In the genomic region with DNA sequence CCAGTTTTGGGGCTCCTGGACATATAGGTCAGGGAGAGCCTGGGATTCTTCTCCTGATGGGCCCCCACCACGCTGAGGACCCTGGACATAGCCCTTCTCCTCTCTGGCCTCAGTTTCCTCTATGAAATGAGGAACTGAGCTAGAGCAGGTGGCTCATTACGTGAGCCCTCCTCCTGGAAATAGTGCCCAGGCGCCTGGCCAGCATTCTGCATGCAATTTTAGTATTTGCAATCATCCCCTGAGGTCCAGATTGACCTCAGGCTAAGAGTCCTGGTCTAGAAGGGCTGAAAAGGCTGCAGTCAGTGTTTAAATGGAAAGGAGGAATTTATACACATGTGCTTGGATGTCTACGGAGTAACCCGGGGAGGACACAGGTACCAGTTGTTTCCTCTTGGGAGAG, we compare ENCODE assay signal across 24 cellular contexts. TPM values are rescaled to one million over a fixed set of nuclear protein-coding genes. Genes with fewer than 3 reads are reported as not detected.
"Had no signal": no experiment of that assay in that cellular context is flagged by ENCODE, and none has a peak within 500 bp of the region (broad histone marks: within the 10 kb centered on the region; RNA-seq: fewer than 3 reads in every experiment).

No MANE protein-coding gene starts in this region.

- H3K9ac ChIP-seq: parathyroid adenoma had no signal

- H3K4me1 ChIP-seq: body of pancreas, colonic mucosa, left lung, parathyroid adenoma, tibial nerve had no signal

- ATAC-seq: body of pancreas; left lung; naive thymus-derived CD8-positive, alpha-beta T cell; right cardiac atrium had no signal

- H3K9me3 ChIP-seq: body of pancreas, colonic mucosa, left lung, tibial nerve had no signal

- H3K79me2 ChIP-seq: parathyroid adenoma had no signal

- H3K27ac ChIP-seq: body of pancreas, colonic mucosa, left lung, parathyroid adenoma, tibial nerve had no signal

- H3K36me3 ChIP-seq: colonic mucosa, left lung, tibial nerve had no signal

- DNase-seq: activated CD4-positive, alpha-beta T cell treated with anti-CD3 and anti-CD28 coated beads for 1 hour; activated gamma-delta T cell treated with Interleukin-2 at 50 U/mL for 16 hours; activated T-cell treated with anti-CD3 and anti-CD28 coated beads, Interleukin-2, amount 50 U/mL, for 1 hour; body of pancreas; colonic mucosa; foreskin fibroblast; left lung; naive thymus-derived CD8-positive, alpha-beta T cell; right cardiac atrium; stimulated activated CD4-positive, alpha-beta T cell treated with anti-CD3 and anti-CD28 coated beads, Interleukin-4, amount 100 ng/mL, for 24 hours; stimulated activated naive CD4-positive, alpha-beta T cell treated with Interleukin-2 at 50 U/mL for 16 hours; T-helper 1 cell; T-helper 9 cell had no signal

- H3K4me3 ChIP-seq: body of pancreas, colonic mucosa, left lung, lung, tibial nerve had no signal

- FAIRE-seq: endometrium, urothelium cell line had no signal

- H2AFZ ChIP-seq: parathyroid adenoma had no signal

- H3K27me3 ChIP-seq: colonic mucosa had no signal

RNA-seq across cellular contexts. Expression of gene RHBG, which starts 33.6 kb away (rescaled TPM):
- total RNA-seq: cardiac septum; epithelial cell of proximal tubule; fibroblast of lung; glomerular endothelial cell; kidney epithelial cell; left lung; naive thymus-derived CD8-positive, alpha-beta T cell; pulmonary artery endothelial cell; right cardiac atrium; tibial nerve had no signal
- polyA plus RNA-seq: fibroblast of lung; lung; naive thymus-derived CD8-positive, alpha-beta T cell had no signal
